ENCODE assay signal across 24 cellular contexts in genomic region chr6:142642651-142643050, GRCh38.
"Had no signal": no experiment of that assay in that cellular context is flagged by ENCODE, and none has a peak within 500 bp of the region (broad histone marks: within the 10 kb centered on the region; RNA-seq: fewer than 3 reads in every experiment).

No MANE protein-coding gene starts in this region.

- H3K27ac ChIP-seq: esophagus squamous epithelium, foreskin keratinocyte, hepatocyte, pancreas, suprapubic skin, thyroid gland, uterus had no signal

- H3K36me3 ChIP-seq: esophagus squamous epithelium, pancreas, suprapubic skin, thyroid gland, uterus had no signal

- H3K27ac Mint-ChIP-seq: dendritic cell treated with granulocyte-macrophage colony-stimulating factor and Interleukin-4, amounts not matched to agents 40 ng/mL and 50 ng/mL, for 4 days; effector memory CD8-positive, alpha-beta T cell; natural killer cell treated with Interleukin-12 subunit alpha and Interleukin-12 subunit beta and Interleukin-15 and Interleukin-18, amount 100 ng/mL, for 72 hours; progenitor cell of endocrine pancreas; stimulated activated effector memory CD8-positive, alpha-beta T cell treated with anti-CD3 and anti-CD28 coated beads, Interleukin-12 subunit alpha, Interleukin-12 subunit beta, amount 100 ng/mL, for 72 hours; type B pancreatic cell had no signal

- H3K4me1 ChIP-seq: esophagus squamous epithelium, foreskin keratinocyte, pancreas, suprapubic skin, thyroid gland, uterus had no signal

- H3K4me3 Mint-ChIP-seq: dendritic cell treated with granulocyte-macrophage colony-stimulating factor and Interleukin-4, amounts not matched to agents 40 ng/mL and 50 ng/mL, for 4 days; effector memory CD8-positive, alpha-beta T cell; natural killer cell treated with Interleukin-12 subunit alpha and Interleukin-12 subunit beta and Interleukin-15 and Interleukin-18, amount 100 ng/mL, for 72 hours; stimulated activated effector memory CD8-positive, alpha-beta T cell treated with anti-CD3 and anti-CD28 coated beads, Interleukin-12 subunit alpha, Interleukin-12 subunit beta, amount 100 ng/mL, for 72 hours; type B pancreatic cell had no signal

- H3K36me3 Mint-ChIP-seq: natural killer cell treated with Interleukin-12 subunit alpha and Interleukin-12 subunit beta and Interleukin-15 and Interleukin-18, amount 100 ng/mL, for 72 hours; stimulated activated effector memory CD8-positive, alpha-beta T cell treated with anti-CD3 and anti-CD28 coated beads, Interleukin-12 subunit alpha, Interleukin-12 subunit beta, amount 100 ng/mL, for 72 hours; type B pancreatic cell had no signal

- ATAC-seq: effector memory CD8-positive, alpha-beta T cell; foreskin keratinocyte; left colon; left ventricle myocardium superior; natural killer cell treated with Interleukin-12 subunit alpha and Interleukin-12 subunit beta and Interleukin-15 and Interleukin-18, amount 100 ng/mL, for 72 hours; pancreas; right cardiac atrium; stimulated activated effector memory CD8-positive, alpha-beta T cell treated with anti-CD3 and anti-CD28 coated beads, Interleukin-12 subunit alpha, Interleukin-12 subunit beta, amount 100 ng/mL, for 72 hours; stimulated activated naive CD8-positive, alpha-beta T cell treated with anti-CD3 and anti-CD28 coated beads, Interleukin-15, Interleukin-2, amounts not matched to agents 100 U/mL and 50 U/mL, for 24 hours had no signal

- H3K9me3 ChIP-seq: esophagus squamous epithelium, suprapubic skin, thyroid gland, uterus had no signal

- DNase-seq: effector memory CD8-positive, alpha-beta T cell; esophagus squamous epithelium; foreskin keratinocyte; head of caudate nucleus; left colon; left ventricle myocardium superior; mesenchymal stem cell; midbrain; occipital lobe; pancreas; right cardiac atrium; stimulated activated CD4-positive, alpha-beta T cell treated with anti-CD3 and anti-CD28 coated beads, Interleukin-4, amount 100 ng/mL, for 1 hour; stimulated activated CD8-positive, alpha-beta memory T cell treated with anti-CD3 and anti-CD28 coated beads, Interleukin-4, amount 100 ng/mL, for 48 hours; stimulated activated naive CD8-positive, alpha-beta T cell treated with anti-CD3 and anti-CD28 coated beads, Interleukin-15, Interleukin-2, amounts not matched to agents 100 U/mL and 50 U/mL, for 24 hours; thyroid gland; uterus had no signal

- H3K4me3 ChIP-seq: esophagus squamous epithelium, hepatocyte, lung, pancreas, suprapubic skin, thyroid gland, uterus had no signal

- H3K9me3 Mint-ChIP-seq: dendritic cell treated with granulocyte-macrophage colony-stimulating factor and Interleukin-4, amounts not matched to agents 40 ng/mL and 50 ng/mL, for 4 days; effector memory CD8-positive, alpha-beta T cell; natural killer cell treated with Interleukin-12 subunit alpha and Interleukin-12 subunit beta and Interleukin-15 and Interleukin-18, amount 100 ng/mL, for 72 hours; stimulated activated effector memory CD8-positive, alpha-beta T cell treated with anti-CD3 and anti-CD28 coated beads, Interleukin-12 subunit alpha, Interleukin-12 subunit beta, amount 100 ng/mL, for 72 hours; type B pancreatic cell had no signal

- H3K27me3 Mint-ChIP-seq: dendritic cell treated with granulocyte-macrophage colony-stimulating factor and Interleukin-4, amounts not matched to agents 40 ng/mL and 50 ng/mL, for 4 days had no signal

- H3K4me1 Mint-ChIP-seq: stimulated activated effector memory CD8-positive, alpha-beta T cell treated with anti-CD3 and anti-CD28 coated beads, Interleukin-12 subunit alpha, Interleukin-12 subunit beta, amount 100 ng/mL, for 72 hours had no signal

- H3K27me3 ChIP-seq: hepatocyte, pancreas, suprapubic skin, thyroid gland, uterus had no signal
